8 cellular contexts compared by ENCODE assay signal in genomic region chr2:121596221-121597080, GRCh38. TPM values are rescaled to one million over a fixed set of nuclear protein-coding genes. Genes with fewer than 3 reads are reported as not detected.
A peak's percentile ranks its signal among the peaks of the same experiment; 100 is the strongest.
DNase-seq lines count a peak whose midpoint lies in the region; ATAC-seq, FAIRE-seq and TF ChIP-seq lines count a peak whose summit lies in the region.

No MANE protein-coding gene starts in this region.

- peak; percentile 63 for TF ChIP-seq CTCF in A549 (IDR thresholded peaks at IDR 0.05)
- TF ChIP-seq CTCF in mesothelial cell of epicardium (IDR thresholded peaks at IDR 0.05; ENCODE audit: unreplicated experiment) = no peak

- POLR2A ChIA-PET in A549 (lab: Yijun Ruan, JAX) = interaction anchor here (2.6 kb wide), 1 partner anchor 65 kb away, joined by 10 read pairs; the partner anchor contains the start of gene RNU4ATAC

- no peak overlapping the region for H3K4me3 ChIP-seq in A549

- peak; percentile 18 to 60 for DNase-seq in A549 (ENCODE audit: low read depth in 1 of 2, low spot score in 1 of 2)
- DNase-seq in GDM1 (lab: John Stamatoyannopoulos, UW) = peak; percentile 59
- peak; percentile 89 for DNase-seq in SKM-1 (lab: John Stamatoyannopoulos, UW; ENCODE audit: unreplicated experiment)
- DNase-seq in effector memory CD8-positive, alpha-beta T cell = no peak
- DNase-seq in mesothelial cell of epicardium (ENCODE audit: low spot score in 2 of 2, unreplicated experiment in 2 of 2) = no peak
- no peak for DNase-seq in NCI-H1436 (lab: John Stamatoyannopoulos, UW)

- no peak for TF ChIP-seq POLR2A in A549 (IDR thresholded peaks at IDR 0.05; ENCODE audit: low read length)

- H3K27ac ChIP-seq in A549 = peak overlapping the region; percentile 47 to 58; a peak in 4 of 6 replicates

- WGBS in A549 (ENCODE audit: missing lambda C conversion rate) = 61% methylated on average over 11 of the region's 11 CpGs

- H3K4me1 Mint-ChIP-seq in IgD-negative memory B cell (peaks cover 29 to 45% (median 45%) of the 10 kb centered on the region in 3 donors), mesothelial cell of epicardium (peaks cover 8% of the 10 kb centered on the region)
- H3K4me1 Mint-ChIP-seq in effector memory CD8-positive, alpha-beta T cell (ENCODE audit: low read depth in 2 of 2) = peaks cover 34 to 48% of the 10 kb centered on the region in 2 donors

- no peak for FAIRE-seq in A549 (lab: Jason Lieb, UNC)

- CTCF ChIA-PET in A549 (lab: Yijun Ruan, JAX) = interaction anchor here (0.6 to 2.8 kb wide), 23 partner anchors 10 to 195 kb away, joined by 3 to 19 read pairs (median 4); no protein-coding TSS in a partner anchor

- H3K9me3 Mint-ChIP-seq in IgD-negative memory B cell = no peaks in the 10 kb centered on the region
- H3K9me3 Mint-ChIP-seq in effector memory CD8-positive, alpha-beta T cell = no peaks in the 10 kb centered on the region
- H3K9me3 Mint-ChIP-seq in mesothelial cell of epicardium = no peaks in the 10 kb centered on the region

- no peaks in the 10 kb centered on the region for H3K9me3 ChIP-seq in A549

- H3K36me3 Mint-ChIP-seq in IgD-negative memory B cell = peaks cover 4% of the 10 kb centered on the region
- peaks cover 12% of the 10 kb centered on the region for H3K36me3 Mint-ChIP-seq in effector memory CD8-positive, alpha-beta T cell (ENCODE audit: insufficient read depth)
- H3K36me3 Mint-ChIP-seq in mesothelial cell of epicardium = peaks cover 4% of the 10 kb centered on the region

- H3K27ac Mint-ChIP-seq in IgD-negative memory B cell (peak overlapping the region; percentile 23 to 83 (median 55)), mesothelial cell of epicardium (peak overlapping the region; percentile 61)
- peak overlapping the region; percentile 44 to 52 for H3K27ac Mint-ChIP-seq in effector memory CD8-positive, alpha-beta T cell

- peak; percentile 54 to 57 for TF ChIP-seq RAD21 in A549 (conservative IDR thresholded peaks at IDR 0.05 in 1 of 2, IDR thresholded peaks at IDR 0.05 in 1 of 2)

- H3K4me2 ChIP-seq in A549 = peak overlapping the region; percentile 59

- peak; percentile 84 to 86; a peak in 5 of 6 replicates for ATAC-seq in A549
- ATAC-seq in GM21825 (IDR thresholded peaks at IDR 0.05; ENCODE audit: unreplicated experiment) = peak; percentile 67
- peak; percentile 75 for ATAC-seq in effector memory CD8-positive, alpha-beta T cell (replicated peaks)

- no peak for TF ChIP-seq EP300 in A549 (IDR thresholded peaks at IDR 0.05)

- no peaks in the 10 kb centered on the region for H3K27me3 Mint-ChIP-seq in IgD-negative memory B cell
- H3K27me3 Mint-ChIP-seq in effector memory CD8-positive, alpha-beta T cell = no peaks in the 10 kb centered on the region
- no peaks in the 10 kb centered on the region for H3K27me3 Mint-ChIP-seq in mesothelial cell of epicardium (ENCODE audit: low read depth)

- H3K4me1 ChIP-seq in A549 = peaks cover 26% of the 10 kb centered on the region

- H3K4me3 Mint-ChIP-seq in IgD-negative memory B cell (peak overlapping the region; percentile 1 to 65 (median 26)), mesothelial cell of epicardium (no peak overlapping the region)
- peak overlapping the region; percentile 13 to 53 for H3K4me3 Mint-ChIP-seq in effector memory CD8-positive, alpha-beta T cell

TF ChIP-seq in A549, 52 proteins besides CTCF, POLR2A, EP300 and RAD21:
- TF ChIP-seq, protein P1, sequence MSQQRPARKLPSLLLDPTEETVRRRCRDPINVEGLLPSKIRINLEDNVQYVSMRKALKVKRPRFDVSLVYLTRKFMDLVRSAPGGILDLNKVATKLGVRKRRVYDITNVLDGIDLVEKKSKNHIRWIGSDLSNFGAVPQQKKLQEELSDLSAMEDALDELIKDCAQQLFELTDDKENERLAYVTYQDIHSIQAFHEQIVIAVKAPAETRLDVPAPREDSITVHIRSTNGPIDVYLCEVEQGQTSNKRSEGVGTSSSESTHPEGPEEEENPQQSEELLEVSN (IDR thresholded peaks at IDR 0.05; ENCODE audit: borderline replicate concordance, low read depth) = no peak
- TF ChIP-seq ESRRA (IDR thresholded peaks at IDR 0.05; ENCODE audit: borderline replicate concordance, low read length) (no peak), CHD2 (IDR thresholded peaks at IDR 0.05; ENCODE audit: low read length, partially characterized antibody) (no peak), MYC (IDR thresholded peaks at IDR 0.05; ENCODE audit: borderline replicate concordance, low read length) (0 out of 2 replicates have a peak, but pooled peaks have one; percentile 12), SMC3 (IDR thresholded peaks at IDR 0.05) (peak; percentile 69), CEBPB (IDR thresholded peaks at IDR 0.05) (peak in 1 of 2 experiments; percentile 8; a peak in 1 of 4 replicates), ZNF302 (CRISPR knock-in tag; IDR thresholded peaks at IDR 0.05) (no peak)
- TF ChIP-seq, protein P2, sequence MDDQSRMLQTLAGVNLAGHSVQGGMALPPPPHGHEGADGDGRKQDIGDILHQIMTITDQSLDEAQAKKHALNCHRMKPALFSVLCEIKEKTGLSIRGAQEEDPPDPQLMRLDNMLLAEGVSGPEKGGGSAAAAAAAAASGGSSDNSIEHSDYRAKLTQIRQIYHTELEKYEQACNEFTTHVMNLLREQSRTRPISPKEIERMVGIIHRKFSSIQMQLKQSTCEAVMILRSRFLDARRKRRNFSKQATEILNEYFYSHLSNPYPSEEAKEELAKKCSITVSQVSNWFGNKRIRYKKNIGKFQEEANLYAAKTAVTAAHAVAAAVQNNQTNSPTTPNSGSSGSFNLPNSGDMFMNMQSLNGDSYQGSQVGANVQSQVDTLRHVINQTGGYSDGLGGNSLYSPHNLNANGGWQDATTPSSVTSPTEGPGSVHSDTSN (IDR thresholded peaks at IDR 0.05) = no peak

RNA-seq across cellular contexts. Expression of gene CLASP1, which starts 52.8 kb away (rescaled TPM):
- polyA plus RNA-seq in A549 (2011; rRNA removed) = 11.7 and 26.5 TPM in 2 replicates
- polyA plus RNA-seq in A549 (2012; cell fraction: cytosol; rRNA removed) = 4.6 and 5.7 TPM in 2 replicates
- polyA plus RNA-seq in A549 (2012; cell fraction: nucleus; rRNA removed) = 12.0 and 19.8 TPM in 2 replicates
- polyA plus RNA-seq in A549 (2017; fragmentation: RNase III; extraction: RNeasy Plus Mini Kit Qiagen cat#74134 plus additional on column Dnase treatment) = 15.2 to 16.0 TPM (median 15.8 TPM) in 3 replicates
- polyA minus RNA-seq in A549 (2011; rRNA and poly(A)+ RNA removed) = 61.6 and 63.7 TPM in 2 replicates
- 16.0 TPM for polyA plus RNA-seq in IgD-negative memory B cell
- total RNA-seq in mesothelial cell of epicardium = 94.0 to 99.8 TPM (median 98.6 TPM) in 3 replicates

Comparison
In these comparisons a context has a peak if more than half of its experiments do, and no peak if none do; other contexts are left out.
1. DNase-seq: peak in A549 (2 of 2), GDM1 (single experiment) and SKM-1 (single experiment); none in effector memory CD8-positive, alpha-beta T cell (0 of 3), mesothelial cell of epicardium (0 of 2) and NCI-H1436 (single experiment).
2. Peak in every context shown above with its lines, with median percentiles within 50 percentile points of each other: ATAC-seq and H3K27ac Mint-ChIP-seq.